ENCODE assay signal across 20 cellular contexts in the genomic region with DNA sequence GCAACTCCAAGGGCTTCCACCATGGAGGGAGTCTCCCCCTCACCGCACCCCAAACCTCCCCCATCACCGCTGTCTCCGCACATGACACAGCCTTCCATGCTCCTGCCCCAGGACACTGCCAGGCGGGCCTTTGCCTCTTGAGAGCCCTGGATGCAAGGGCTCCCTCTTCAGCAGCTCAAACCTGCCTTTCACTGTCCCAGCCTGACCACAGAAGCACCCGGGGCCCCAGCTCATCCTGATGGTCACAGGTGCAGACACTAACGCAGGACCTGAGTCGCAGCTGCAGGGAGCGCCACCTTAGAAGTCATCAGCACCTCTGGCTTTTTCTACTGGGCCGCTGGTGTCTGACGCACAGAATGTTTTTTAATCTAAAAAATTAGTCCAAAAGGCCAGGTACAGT. TPM values are rescaled to one million over a fixed set of nuclear protein-coding genes. Genes with fewer than 3 reads are reported as not detected.
A peak's percentile ranks its signal among the peaks of the same experiment; 100 is the strongest.
DNase-seq lines count a peak whose midpoint lies in the region; ATAC-seq and TF ChIP-seq lines count a peak whose summit lies in the region.
"Had no signal": no experiment of that assay in that cellular context is flagged by ENCODE, and none has a peak within 500 bp of the region (broad histone marks: within the 10 kb centered on the region; RNA-seq: fewer than 3 reads in every experiment).

No MANE protein-coding gene starts in this region.

- intact Hi-C loops in sigmoid colon (cut with DNase I): loop anchor here (5.0 kb wide), 1 partner anchor 645 kb away; no protein-coding TSS in a partner anchor

- POLR2A ChIA-PET in T-cell (lab: Charles Lee): interaction anchor here (0.5 to 1.0 kb wide), 4 partner anchors 37 to 223 kb away, joined by 3 read pairs; no protein-coding TSS in a partner anchor

- no peak for ATAC-seq in activated naive CD8-positive, alpha-beta T cell treated with anti-CD3 and anti-CD28 coated beads, Interleukin-2, amount 50 U/mL, for 24 hours
- ATAC-seq in T-cell (replicated peaks in 1 of 4) (no peak), HG02798 (IDR thresholded peaks at IDR 0.05; ENCODE audit: poor library complexity, unreplicated experiment) (no peak)
- no peak for ATAC-seq in effector memory CD8-positive, alpha-beta T cell (replicated peaks)
- ATAC-seq: GM23338; pancreas; sciatic nerve; stimulated activated naive CD8-positive, alpha-beta T cell treated with anti-CD3 and anti-CD28 coated beads, Interleukin-15, Interleukin-2, amounts not matched to agents 100 U/mL and 50 U/mL, for 24 hours had no signal

- H3K4me1 Mint-ChIP-seq in activated naive CD8-positive, alpha-beta T cell (ENCODE audit: low read depth): peaks cover 60% of the 10 kb centered on the region
- H3K4me1 Mint-ChIP-seq in activated naive CD8-positive, alpha-beta T cell treated with anti-CD3 and anti-CD28 coated beads, Interleukin-2, amount 50 U/mL, for 24 hours: peaks cover 48% of the 10 kb centered on the region
- peaks cover 57 to 81% (median 71%) of the 10 kb centered on the region in 3 donors for H3K4me1 Mint-ChIP-seq in T-cell
- H3K4me1 Mint-ChIP-seq in effector memory CD8-positive, alpha-beta T cell (ENCODE audit: low read depth in 2 of 2): peaks cover 28 to 39% of the 10 kb centered on the region in 2 donors

- H3K4me3 Mint-ChIP-seq in activated naive CD8-positive, alpha-beta T cell: no peak overlapping the region
- no peak overlapping the region for H3K4me3 Mint-ChIP-seq in activated naive CD8-positive, alpha-beta T cell treated with anti-CD3 and anti-CD28 coated beads, Interleukin-2, amount 50 U/mL, for 24 hours
- peak overlapping the region in 2 of 3 donors; percentile 51 to 71 for H3K4me3 Mint-ChIP-seq in T-cell
- H3K4me3 Mint-ChIP-seq in effector memory CD8-positive, alpha-beta T cell: peak overlapping the region in 1 of 2 donors; percentile 57
- H3K4me3 Mint-ChIP-seq: GM23338, type B pancreatic cell had no signal

- H3K9me3 ChIP-seq in thymus (ENCODE audit: control insufficient read depth) (no peaks in the 10 kb centered on the region), sigmoid colon (no peaks in the 10 kb centered on the region)
- H3K9me3 ChIP-seq: heart right ventricle, pancreas had no signal

- H3K27me3 Mint-ChIP-seq in activated naive CD8-positive, alpha-beta T cell: no peaks in the 10 kb centered on the region
- H3K27me3 Mint-ChIP-seq in activated naive CD8-positive, alpha-beta T cell treated with anti-CD3 and anti-CD28 coated beads, Interleukin-2, amount 50 U/mL, for 24 hours: no peaks in the 10 kb centered on the region
- H3K27me3 Mint-ChIP-seq in T-cell: no peaks in the 10 kb centered on the region
- H3K27me3 Mint-ChIP-seq in effector memory CD8-positive, alpha-beta T cell: no peaks in the 10 kb centered on the region

- H3K27me3 ChIP-seq in thymus (ENCODE audit: control insufficient read depth, insufficient read depth): no peaks in the 10 kb centered on the region
- no peaks in the 10 kb centered on the region for H3K27me3 ChIP-seq in sigmoid colon
- H3K27me3 ChIP-seq: brain microvascular endothelial cell, heart right ventricle, pancreas had no signal

- TF ChIP-seq POLR2A in sigmoid colon (IDR thresholded peaks at IDR 0.05): no peak

- H3K4me3 ChIP-seq in thymus (ENCODE audit: low read length) (no peak overlapping the region), sigmoid colon (no peak overlapping the region)
- H3K4me3 ChIP-seq: coronary artery, GM23338, heart right ventricle, lung, pancreas had no signal

- H3K36me3 Mint-ChIP-seq in activated naive CD8-positive, alpha-beta T cell: peaks cover 6% of the 10 kb centered on the region
- H3K36me3 Mint-ChIP-seq in activated naive CD8-positive, alpha-beta T cell treated with anti-CD3 and anti-CD28 coated beads, Interleukin-2, amount 50 U/mL, for 24 hours (ENCODE audit: low read depth): peaks cover 16% of the 10 kb centered on the region
- peaks cover 40% of the 10 kb centered on the region for H3K36me3 Mint-ChIP-seq in T-cell
- H3K36me3 Mint-ChIP-seq in effector memory CD8-positive, alpha-beta T cell (ENCODE audit: insufficient read depth): peaks cover 21% of the 10 kb centered on the region
- H3K36me3 Mint-ChIP-seq: type B pancreatic cell had no signal

- CTCF ChIA-PET in T-cell (lab: Charles Lee): interaction anchor here (1.0 to 3.2 kb wide), 4 partner anchors 10 to 65 kb away, joined by 5 to 19 read pairs (median 7); no protein-coding TSS in a partner anchor

- H3K27ac Mint-ChIP-seq in activated naive CD8-positive, alpha-beta T cell: peak overlapping the region; percentile 85
- no peak overlapping the region for H3K27ac Mint-ChIP-seq in activated naive CD8-positive, alpha-beta T cell treated with anti-CD3 and anti-CD28 coated beads, Interleukin-2, amount 50 U/mL, for 24 hours
- peak overlapping the region; percentile 88 to 97 for H3K27ac Mint-ChIP-seq in T-cell
- peak overlapping the region; percentile 55 to 72 for H3K27ac Mint-ChIP-seq in effector memory CD8-positive, alpha-beta T cell
- H3K27ac Mint-ChIP-seq: GM23338, type B pancreatic cell had no signal

- DNase-seq in activated naive CD8-positive, alpha-beta T cell treated with anti-CD3 and anti-CD28 coated beads, Interleukin-2, amount 50 U/mL, for 24 hours: no peak
- DNase-seq in T-cell (peak in 4 of 34 experiments; percentile 8 to 36 (median 18)), NCI-H446 (lab: John Stamatoyannopoulos, UW) (no peak), sigmoid colon (no peak)
- no peak for DNase-seq in effector memory CD8-positive, alpha-beta T cell
- DNase-seq: activated CD4-positive, CD25-positive, alpha-beta regulatory T cell; activated effector memory CD4-positive, alpha-beta T cell treated with anti-CD3 and anti-CD28 coated beads, Interleukin-2, amount 50 U/mL, for 16 hours; brain microvascular endothelial cell; heart right ventricle; NCI-H524 treated with DMSO at 0.1 percent for 48 hours; pancreas; stimulated activated naive CD8-positive, alpha-beta T cell treated with anti-CD3 and anti-CD28 coated beads, Interleukin-15, Interleukin-2, amounts not matched to agents 100 U/mL and 50 U/mL, for 24 hours had no signal

- H3K4me1 ChIP-seq in thymus (ENCODE audit: control insufficient read depth, insufficient read depth, low read length) (peaks cover 53% of the 10 kb centered on the region), sigmoid colon (peaks cover 0 to 26% (median 16%) of the 10 kb centered on the region in 4 donors)
- H3K4me1 ChIP-seq: pancreas had no signal

- TF ChIP-seq CTCF in sigmoid colon (IDR thresholded peaks at IDR 0.05): no peak

- no peaks in the 10 kb centered on the region for H3K9me3 Mint-ChIP-seq in activated naive CD8-positive, alpha-beta T cell (ENCODE audit: low read depth)
- H3K9me3 Mint-ChIP-seq in activated naive CD8-positive, alpha-beta T cell treated with anti-CD3 and anti-CD28 coated beads, Interleukin-2, amount 50 U/mL, for 24 hours: no peaks in the 10 kb centered on the region
- H3K9me3 Mint-ChIP-seq in T-cell: peaks cover 0 to 3% (median 0%) of the 10 kb centered on the region in 3 donors
- no peaks in the 10 kb centered on the region for H3K9me3 Mint-ChIP-seq in effector memory CD8-positive, alpha-beta T cell
- H3K9me3 Mint-ChIP-seq: GM23338, type B pancreatic cell had no signal

- WGBS in thymus: 60% methylated on average over 10 of the region's 10 CpGs
- 80 to 87% methylated on average over 10 of the region's 10 CpGs for WGBS in sigmoid colon, 2 donors

- no peak for TF ChIP-seq EP300 in sigmoid colon (IDR thresholded peaks at IDR 0.05)

- H3K27ac ChIP-seq in thymus (ENCODE audit: low read depth) (peak overlapping the region; percentile 84), sigmoid colon (no peak overlapping the region)
- H3K27ac ChIP-seq: brain microvascular endothelial cell, coronary artery, pancreas had no signal

- peaks cover 5% of the 10 kb centered on the region for H3K36me3 ChIP-seq in thymus (ENCODE audit: control insufficient read depth, insufficient read depth)
- no peaks in the 10 kb centered on the region for H3K36me3 ChIP-seq in sigmoid colon
- H3K36me3 ChIP-seq: brain microvascular endothelial cell, pancreas had no signal

RNA-seq across cellular contexts. Expression of a gene that starts 54.0 kb away (rescaled TPM):
- 10 to 100 TPM; 55.6 to 92.3 (median 77.8) TPM for total RNA-seq in T-cell
- 1.7 TPM for polyA plus RNA-seq in thymus
- 10 to 100 TPM in 2 of 4 donors, 1 to 10 TPM in 2; 5.6 to 11.8 (median 9.9) TPM for total RNA-seq in sigmoid colon
- polyA plus RNA-seq in sigmoid colon: 1 to 10 TPM in 2 of 3 donors, under 1 TPM in 1; 0.69 to 6.3 (median 1.8) TPM

Comparison
In these comparisons a context has a peak if more than half of its experiments do, and no peak if none do; other contexts are left out.
1. H3K4me3 Mint-ChIP-seq: peak in T-cell (2 of 3); none in activated naive CD8-positive, alpha-beta T cell (single experiment) and activated naive CD8-positive, alpha-beta T cell treated with anti-CD3 and anti-CD28 coated beads, Interleukin-2, amount 50 U/mL, for 24 hours (single experiment).
2. RNA of a gene that starts 54.0 kb away (total RNA-seq): 55.6 to 92.3 TPM in T-cell; 5.6 to 11.8 TPM in sigmoid colon; every median in the first group is over 4 times any median in the second.